ENCODE assay signal across 18 cellular contexts in genomic region chr20:42378826-42379225, GRCh38.
A peak's percentile ranks its signal among the peaks of the same experiment; 100 is the strongest.
DNase-seq lines count a peak whose midpoint lies in the region; ATAC-seq and TF ChIP-seq lines count a peak whose summit lies in the region.
"Had no signal": no experiment of that assay in that cellular context is flagged by ENCODE, and none has a peak within 500 bp of the region (broad histone marks: within the 10 kb centered on the region; RNA-seq: fewer than 3 reads in every experiment).

No MANE protein-coding gene starts in this region.

- intact Hi-C loops in head of caudate nucleus (cut with DNase I): no loop called here
- intact Hi-C loops in left ventricle myocardium inferior (cut with micrococcal nuclease): no loop called here

- H3K27ac ChIP-seq in angular gyrus (ENCODE audit: low read depth, low read length): peak overlapping the region; percentile 8
- no peak overlapping the region for H3K27ac ChIP-seq in left ventricle myocardium inferior (replicated peaks)

- H3K36me3 ChIP-seq in left ventricle myocardium inferior: no peaks in the 10 kb centered on the region
- H3K36me3 ChIP-seq: HAP-1 had no signal

- DNase-seq in head of caudate nucleus: peak; percentile 15 to 91 (median 62)
- peak in 37 of 56 donors; percentile 2 to 80 (median 34) for DNase-seq in nucleus accumbens (lab: John Stamatoyannopoulos, UW)
- DNase-seq in activated T-cell treated with anti-CD3 and anti-CD28 coated beads for 4 hours: no peak
- no peak for DNase-seq in left ventricle myocardium inferior
- DNase-seq in ACHN: no peak
- DNase-seq: AML-193; C1 segment of cervical spinal cord; Calu3; CD4-positive, alpha-beta memory T cell; COR-L47; DMS53; DMS79 treated with DMSO at 0.1 percent for 48 hours; GF-D8; HFFc6 had no signal

- TF ChIP-seq CTCF in left ventricle myocardium inferior (IDR thresholded peaks at IDR 0.05; ENCODE audit: borderline replicate concordance): no peak

- in situ Hi-C loops in ACHN (cut with HindIII; ENCODE audit: low pct_ligation_motif_present, low pct_unique_long_range_greater_than_20kb, low sequenced_read_pairs): no loop called here

- H3K27me3 ChIP-seq in left ventricle myocardium inferior (ENCODE audit: low read depth): peaks cover 23% of the 10 kb centered on the region

- ATAC-seq in HG03159 (IDR thresholded peaks at IDR 0.05; ENCODE audit: unreplicated experiment): no peak
- ATAC-seq: GM23338 had no signal

- no peaks in the 10 kb centered on the region for H3K9me3 ChIP-seq in left ventricle myocardium inferior (replicated peaks)
- H3K9me3 ChIP-seq: HAP-1 had no signal

- no peak overlapping the region for H3K4me3 ChIP-seq in left ventricle myocardium inferior
- H3K4me3 ChIP-seq: GM23338, HAP-1 had no signal

- no peaks in the 10 kb centered on the region for H3K4me1 ChIP-seq in left ventricle myocardium inferior
- H3K4me1 ChIP-seq: HAP-1 had no signal

Comparison
In these comparisons a context has a peak if more than half of its experiments do, and no peak if none do; other contexts are left out.
1. DNase-seq: peak in head of caudate nucleus (42 of 42) and nucleus accumbens (37 of 56); none in activated T-cell treated with anti-CD3 and anti-CD28 coated beads for 4 hours (single experiment), left ventricle myocardium inferior (single experiment) and ACHN (single experiment).